Comparison of ENCODE assay signal across 8 cellular contexts in genomic region chr10:11685787-11686218, GRCh38. TPM values are rescaled to one million over a fixed set of nuclear protein-coding genes. Genes with fewer than 3 reads are reported as not detected.
DNase-seq lines count a peak whose midpoint lies in the region; ATAC-seq and TF ChIP-seq lines count a peak whose summit lies in the region.

No MANE protein-coding gene starts in this region.

- no TSS peak for BruUV-seq in Calu3 (replicated peaks; lab: Mats Ljungman, UMichigan)

- WGBS in esophagus muscularis mucosa, result 35% methylated on average over 7 of the region's 7 CpGs

- DNase-seq in Calu3 (peak; percentile 72), HT1080 (ENCODE audit: low read depth) (peak; percentile 35), SK-MEL-5 (ENCODE audit: low read depth, low spot score) (peak; percentile 36), esophagus muscularis mucosa (ENCODE audit: extremely low spot score) (no peak)
- DNase-seq in central memory CD8-positive, alpha-beta T cell (ENCODE audit: low spot score in 2 of 2), result no peak

- no peak overlapping the region for H3K9ac ChIP-seq in mucosa of rectum (ENCODE audit: low read depth in 1 of 2, low read length in 2 of 2)

- intact Hi-C loops in Calu3 (cut with micrococcal nuclease; ENCODE audit: unreplicated experiment), result loop anchor here (2.0 kb wide), 2 partner anchors 31 to 75 kb away; partner anchors contain the start of gene USP6NL
- intact Hi-C loops in esophagus muscularis mucosa (cut with DNase I), result no loop called here

- peak overlapping the region; percentile 93 for H3K27ac Mint-ChIP-seq in Calu3 (ENCODE audit: unreplicated experiment)
- H3K27ac Mint-ChIP-seq in central memory CD8-positive, alpha-beta T cell (ENCODE audit: low read depth), result peak overlapping the region; percentile 97

- peaks cover 7% of the 10 kb centered on the region for H3K27me3 Mint-ChIP-seq in Calu3 (ENCODE audit: unreplicated experiment)
- H3K27me3 Mint-ChIP-seq in central memory CD8-positive, alpha-beta T cell, result no peaks in the 10 kb centered on the region

- CTCF ChIA-PET in Calu3 (lab: Charles Lee), result interaction anchor here (0.6 to 1.5 kb wide), 7 partner anchors 18 to 1751 kb away, joined by 3 to 4 read pairs (median 3); no protein-coding TSS in a partner anchor

- H3K4me1 ChIP-seq in mucosa of rectum (ENCODE audit: control insufficient read depth in 2 of 2, insufficient read depth in 2 of 2, low read length in 2 of 2) (peaks cover 34 to 38% of the 10 kb centered on the region in 2 donors), esophagus muscularis mucosa (peaks cover 14 to 23% (median 20%) of the 10 kb centered on the region in 4 donors)

- H3K27ac ChIP-seq in mucosa of rectum (ENCODE audit: low read depth in 2 of 2, low read length in 2 of 2) (peak overlapping the region; percentile 75 to 76), esophagus muscularis mucosa (replicated peaks in 1 of 4) (peak overlapping the region in 2 of 4 donors; percentile 60 to 76)

- peaks cover 19% of the 10 kb centered on the region for H3K36me3 Mint-ChIP-seq in Calu3 (ENCODE audit: insufficient read depth, unreplicated experiment)
- H3K36me3 Mint-ChIP-seq in central memory CD8-positive, alpha-beta T cell (ENCODE audit: insufficient read depth), result peaks cover 6% of the 10 kb centered on the region

- H3K27me3 ChIP-seq in mucosa of rectum (ENCODE audit: control insufficient read depth in 2 of 2, insufficient read depth in 2 of 2, low read length in 2 of 2) (no peaks in the 10 kb centered on the region), esophagus muscularis mucosa (peaks cover 0 to 5% (median 0%) of the 10 kb centered on the region in 4 donors)

- peak overlapping the region; percentile 67 for H3K4me3 Mint-ChIP-seq in Calu3 (ENCODE audit: low read depth, unreplicated experiment)
- H3K4me3 Mint-ChIP-seq in central memory CD8-positive, alpha-beta T cell, result peak overlapping the region; percentile 80

- in situ Hi-C loops in SK-MEL-5 (cut with HindIII; ENCODE audit: low pct_unique_long_range_greater_than_20kb, low sequenced_read_pairs), result no loop called here

- H3K36me3 ChIP-seq in mucosa of rectum (ENCODE audit: control insufficient read depth in 2 of 2, insufficient read depth in 2 of 2, low read length in 2 of 2) (no peaks in the 10 kb centered on the region), esophagus muscularis mucosa (no peaks in the 10 kb centered on the region)

- no peak for TF ChIP-seq EP300 in esophagus muscularis mucosa (IDR thresholded peaks at IDR 0.05)

- H3K9me3 Mint-ChIP-seq in Calu3 (ENCODE audit: low read depth, unreplicated experiment), result no peaks in the 10 kb centered on the region
- no peaks in the 10 kb centered on the region for H3K9me3 Mint-ChIP-seq in central memory CD8-positive, alpha-beta T cell

- ATAC-seq in central memory CD8-positive, alpha-beta T cell (replicated peaks; ENCODE audit: extremely low read depth, poor library complexity, severe bottlenecking), result no peak
- ATAC-seq in GM21360 (IDR thresholded peaks at IDR 0.05; ENCODE audit: unreplicated experiment) (no peak), HG03095 (IDR thresholded peaks at IDR 0.05; ENCODE audit: unreplicated experiment) (no peak)

- TF ChIP-seq POLR2A in esophagus muscularis mucosa (IDR thresholded peaks at IDR 0.05; ENCODE audit: low read depth), result no peak

- no peaks in the 10 kb centered on the region for H3K9me3 ChIP-seq in mucosa of rectum (ENCODE audit: control insufficient read depth in 2 of 2, low read length in 2 of 2)
- no peaks in the 10 kb centered on the region for H3K9me3 ChIP-seq in esophagus muscularis mucosa

- H3K4me3 ChIP-seq in mucosa of rectum (ENCODE audit: low read length in 2 of 2) (peak overlapping the region; percentile 1 to 51), esophagus muscularis mucosa (no peak overlapping the region)

- peaks cover 53% of the 10 kb centered on the region for H3K4me1 Mint-ChIP-seq in Calu3 (ENCODE audit: low read depth, unreplicated experiment)
- peaks cover 27% of the 10 kb centered on the region for H3K4me1 Mint-ChIP-seq in central memory CD8-positive, alpha-beta T cell

- TF ChIP-seq CTCF in Calu3 (IDR thresholded peaks at IDR 0.05; ENCODE audit: unreplicated experiment) (no peak), esophagus muscularis mucosa (IDR thresholded peaks at IDR 0.05) (no peak)

RNA-seq across cellular contexts. Expression of gene ECHDC3, which starts 56.4 kb away (rescaled TPM):
- total RNA-seq in Calu3 (2022), result 24.7 and 28.5 TPM in 2 replicates
- 2.1 and 4.3 TPM in 2 replicates for total RNA-seq in HT1080 (2014; rRNA removed; shearing (Covaris generic))
- 6.1 and 9.7 TPM in 2 replicates for polyA plus RNA-seq in HT1080 (2015; cell fraction: cytosol; rRNA removed)
- 6.8 and 6.9 TPM in 2 replicates for polyA plus RNA-seq in HT1080 (2015; cell fraction: nucleus; rRNA removed)
- 4.4 and 8.5 TPM in 2 replicates for total RNA-seq in SK-MEL-5 (2014; rRNA removed; shearing (Covaris generic))
- polyA plus RNA-seq in SK-MEL-5 (2015; cell fraction: cytosol; rRNA removed), result 6.8 and 6.9 TPM in 2 replicates
- 2.3 and 12.6 TPM in 2 replicates for polyA plus RNA-seq in SK-MEL-5 (2015; cell fraction: nucleus; rRNA removed)
- 10 to 100 TPM in 3 of 4 donors, 1 to 10 TPM in 1; 7.9 to 30.6 (median 19.7) TPM for total RNA-seq in esophagus muscularis mucosa

Comparison
In these comparisons a context has a peak if more than half of its experiments do, and no peak if none do; other contexts are left out.
1. DNase-seq: peak in Calu3 (single experiment), HT1080 (single experiment) and SK-MEL-5 (single experiment); none in central memory CD8-positive, alpha-beta T cell (0 of 2) and esophagus muscularis mucosa (single experiment).
2. H3K4me3 ChIP-seq: peak in mucosa of rectum (2 of 2); none in esophagus muscularis mucosa (0 of 4).